ENCODE assay signal across 12 cellular contexts in the genomic region with DNA sequence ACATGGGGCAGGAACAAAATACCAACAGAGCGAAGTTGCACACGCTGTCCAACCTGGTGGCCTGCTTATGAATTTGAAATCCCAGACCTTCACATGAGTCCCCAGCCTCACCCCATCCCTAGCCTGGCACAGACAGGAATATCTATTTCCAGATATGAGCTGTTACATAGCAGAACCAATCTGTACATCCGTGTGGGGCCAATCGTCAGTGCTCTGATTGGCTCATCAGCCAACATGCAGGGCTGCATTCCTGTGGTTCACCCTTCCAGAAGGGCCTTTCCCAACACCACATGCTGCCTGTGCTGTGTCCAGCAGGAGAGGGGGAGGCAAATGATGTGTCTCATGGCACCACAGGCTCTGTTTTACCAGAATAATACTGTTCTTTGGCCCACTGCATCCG. TPM values are rescaled to one million over a fixed set of nuclear protein-coding genes. Genes with fewer than 3 reads are reported as not detected.
A peak's percentile ranks its signal among the peaks of the same experiment; 100 is the strongest.
DNase-seq lines count a peak whose midpoint lies in the region; ATAC-seq, FAIRE-seq and TF ChIP-seq lines count a peak whose summit lies in the region.
"Had no signal": no experiment of that assay in that cellular context is flagged by ENCODE, and none has a peak within 500 bp of the region (broad histone marks: within the 10 kb centered on the region; RNA-seq: fewer than 3 reads in every experiment).

No MANE protein-coding gene starts in this region.

- H3K27me3 ChIP-seq in suprapubic skin = no peaks in the 10 kb centered on the region

- TF ChIP-seq EP300 in suprapubic skin (IDR thresholded peaks at IDR 0.05) = no peak

- no peaks in the 10 kb centered on the region for H3K27me3 Mint-ChIP-seq in MCF 10A (ENCODE audit: insufficient read depth, unreplicated experiment)
- H3K27me3 Mint-ChIP-seq: naive thymus-derived CD4-positive, alpha-beta T cell had no signal

- no TSS peak for BruUV-seq in MCF 10A (replicated peaks; lab: Mats Ljungman, UMichigan)

- no peak overlapping the region for H3K9ac ChIP-seq in kidney (ENCODE audit: low read length in 2 of 2)

- 0 out of 2 replicates have a peak overlapping the region, but pooled peaks have one; percentile 12 for H3K4me3 ChIP-seq in HFF-Myc (replicated peaks; ENCODE audit: low read depth, low read length)
- H3K4me3 ChIP-seq in kidney (ENCODE audit: low read length in 2 of 2) = no peak overlapping the region
- H3K4me3 ChIP-seq in suprapubic skin = no peak overlapping the region

- ATAC-seq in GM21528 (IDR thresholded peaks at IDR 0.05; ENCODE audit: low FRiP score, unreplicated experiment) = no peak
- ATAC-seq in HG02678 (IDR thresholded peaks at IDR 0.05; ENCODE audit: unreplicated experiment) = no peak
- no peak for ATAC-seq in GM19395 (IDR thresholded peaks at IDR 0.05; ENCODE audit: unreplicated experiment)
- ATAC-seq: naive thymus-derived CD4-positive, alpha-beta T cell; stimulated activated effector memory CD8-positive, alpha-beta T cell treated with anti-CD3 and anti-CD28 coated beads, Interleukin-12 subunit alpha, Interleukin-12 subunit beta, amount 100 ng/mL, for 72 hours had no signal

- H3K9me3 ChIP-seq in kidney (ENCODE audit: control insufficient read depth in 1 of 2, low read length in 2 of 2) (no peaks in the 10 kb centered on the region), suprapubic skin (no peaks in the 10 kb centered on the region)

- 55% methylated on average over 5 of the region's 5 CpGs for WGBS in suprapubic skin

- no peak overlapping the region for H3K4me3 Mint-ChIP-seq in MCF 10A (ENCODE audit: unreplicated experiment)
- H3K4me3 Mint-ChIP-seq: naive thymus-derived CD4-positive, alpha-beta T cell; stimulated activated effector memory CD8-positive, alpha-beta T cell treated with anti-CD3 and anti-CD28 coated beads, Interleukin-12 subunit alpha, Interleukin-12 subunit beta, amount 100 ng/mL, for 72 hours had no signal

- CTCF ChIA-PET in MCF 10A (lab: Yijun Ruan, JAX) = interaction anchor here (0.6 to 3.1 kb wide), 7 partner anchors 13 to 207 kb away, joined by 3 to 17 read pairs (median 4); partner anchors contain the start of gene CCN1

- no peak for FAIRE-seq in kidney (lab: Jason Lieb, UNC)
- FAIRE-seq: TTC549 had no signal

- POLR2A ChIA-PET in MCF 10A (lab: Yijun Ruan, JAX) = interaction anchor here (0.7 to 3.8 kb wide), 7 partner anchors 18 to 363 kb away, joined by 3 to 30 read pairs (median 7); partner anchors contain the start of genes CCN1 and ZNHIT6

- H3K27ac ChIP-seq in kidney (ENCODE audit: low read depth in 2 of 2, low read length in 2 of 2) (peak overlapping the region in 1 of 2 donors; percentile 61), suprapubic skin (peak overlapping the region; percentile 72)

- H3K36me3 Mint-ChIP-seq in MCF 10A (ENCODE audit: insufficient read depth, unreplicated experiment) = no peaks in the 10 kb centered on the region
- H3K36me3 Mint-ChIP-seq: stimulated activated effector memory CD8-positive, alpha-beta T cell treated with anti-CD3 and anti-CD28 coated beads, Interleukin-12 subunit alpha, Interleukin-12 subunit beta, amount 100 ng/mL, for 72 hours had no signal

- H3K4me1 ChIP-seq in kidney (ENCODE audit: control insufficient read depth in 1 of 2, insufficient read depth in 1 of 2, low read depth in 1 of 2, low read length in 2 of 2) (peaks cover 11 to 35% of the 10 kb centered on the region in 2 donors), suprapubic skin (peaks cover 12% of the 10 kb centered on the region)

- H3K4me1 Mint-ChIP-seq in MCF 10A (ENCODE audit: insufficient read depth, unreplicated experiment) = peaks cover 39% of the 10 kb centered on the region
- H3K4me1 Mint-ChIP-seq: naive thymus-derived CD4-positive, alpha-beta T cell; stimulated activated effector memory CD8-positive, alpha-beta T cell treated with anti-CD3 and anti-CD28 coated beads, Interleukin-12 subunit alpha, Interleukin-12 subunit beta, amount 100 ng/mL, for 72 hours had no signal

- TF ChIP-seq CTCF in HFF-Myc (IDR thresholded peaks at IDR 0.05; ENCODE audit: low read depth, low read length, missing control alignments) (no peak), MCF 10A (IDR thresholded peaks at IDR 0.05; ENCODE audit: unreplicated experiment) (no peak), kidney (IDR thresholded peaks at IDR 0.05; ENCODE audit: borderline replicate concordance, extremely low read depth, insufficient read depth) (no peak), suprapubic skin (IDR thresholded peaks at IDR 0.05) (no peak)

- H3K9me3 Mint-ChIP-seq in MCF 10A (ENCODE audit: unreplicated experiment) = no peaks in the 10 kb centered on the region
- H3K9me3 Mint-ChIP-seq: stimulated activated effector memory CD8-positive, alpha-beta T cell treated with anti-CD3 and anti-CD28 coated beads, Interleukin-12 subunit alpha, Interleukin-12 subunit beta, amount 100 ng/mL, for 72 hours had no signal

- DNase-seq in HFF-Myc (ENCODE audit: extremely low read depth, low read depth) (peak; percentile 99), MCF 10A (ENCODE audit: unreplicated experiment) (peak; percentile 95), kidney (peak; percentile 82), suprapubic skin (ENCODE audit: low spot score in 2 of 2) (peak; percentile 82 to 85), NCI-H345 treated with DMSO at 0.1 percent for 48 hours (lab: John Stamatoyannopoulos, UW; ENCODE audit: unreplicated experiment) (no peak)
- DNase-seq: cerebellar nuclear complex; naive thymus-derived CD4-positive, alpha-beta T cell had no signal

- H3K36me3 ChIP-seq in kidney (ENCODE audit: control insufficient read depth in 1 of 2, insufficient read depth in 2 of 2, low read length in 2 of 2) = no peaks in the 10 kb centered on the region
- no peaks in the 10 kb centered on the region for H3K36me3 ChIP-seq in suprapubic skin

- intact Hi-C loops in MCF 10A (cut with micrococcal nuclease) = loop anchor here (1.0 kb wide), 1 partner anchor 31 kb away; no protein-coding TSS in a partner anchor
- intact Hi-C loops in kidney (cut with DNase I) = no loop called here

- peak overlapping the region; percentile 68 for H3K27ac Mint-ChIP-seq in MCF 10A (ENCODE audit: low read depth, unreplicated experiment)
- H3K27ac Mint-ChIP-seq: naive thymus-derived CD4-positive, alpha-beta T cell; stimulated activated effector memory CD8-positive, alpha-beta T cell treated with anti-CD3 and anti-CD28 coated beads, Interleukin-12 subunit alpha, Interleukin-12 subunit beta, amount 100 ng/mL, for 72 hours had no signal

- no peak for TF ChIP-seq POLR2A in suprapubic skin (IDR thresholded peaks at IDR 0.05)

RNA-seq across cellular contexts. Expression of gene CCN1, which starts 31.3 kb away (rescaled TPM):
- 37.3 and 90.2 TPM in 2 replicates for total RNA-seq in MCF 10A (2022)
- 61.3 TPM for total RNA-seq in kidney
- 79.1 TPM for polyA plus RNA-seq in kidney (ENCODE audit: insufficient read depth, low read depth, low replicate concordance)
- total RNA-seq in suprapubic skin = 100 to 1,000 TPM in 2 of 4 donors, 10 to 100 TPM in 2; 88.0 to 236 (median 105) TPM
- total RNA-seq: naive thymus-derived CD4-positive, alpha-beta T cell had no signal
- polyA plus RNA-seq: naive thymus-derived CD4-positive, alpha-beta T cell had no signal
